16 cellular contexts compared by ENCODE assay signal in the genomic region with DNA sequence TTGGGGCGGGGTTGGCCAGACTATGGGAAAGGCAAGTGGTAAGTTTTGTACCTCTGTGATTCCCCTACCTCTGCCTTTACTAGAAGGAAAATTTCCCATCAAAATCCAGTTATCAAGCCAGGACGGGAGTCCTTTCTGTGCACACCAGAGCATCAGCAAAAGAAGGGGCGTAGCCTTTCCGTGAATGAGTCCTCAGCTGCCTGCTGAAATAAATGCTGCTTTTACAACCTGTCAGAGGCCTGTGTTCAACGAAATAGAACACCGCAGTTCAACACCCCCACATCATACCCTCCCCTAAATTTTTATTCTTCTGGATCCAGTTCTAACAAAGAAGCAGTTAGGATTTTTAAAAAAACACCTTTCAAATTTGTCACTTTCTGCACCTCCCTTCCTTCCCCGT.
A peak's percentile ranks its signal among the peaks of the same experiment; 100 is the strongest.
DNase-seq lines count a peak whose midpoint lies in the region; ATAC-seq, FAIRE-seq and TF ChIP-seq lines count a peak whose summit lies in the region.
"Had no signal": no experiment of that assay in that cellular context is flagged by ENCODE, and none has a peak within 500 bp of the region (broad histone marks: within the 10 kb centered on the region; RNA-seq: fewer than 3 reads in every experiment).

No MANE protein-coding gene starts in this region.

- intact Hi-C loops in pancreas (cut with DNase I), result no loop called here

- H3K27ac Mint-ChIP-seq in nephron progenitor cell, result peak overlapping the region; percentile 82
- no peak overlapping the region for H3K27ac Mint-ChIP-seq in type B pancreatic cell
- H3K27ac Mint-ChIP-seq: CD4-positive, CD25-positive, alpha-beta regulatory T cell had no signal

- H3K27me3 ChIP-seq in ectodermal cell (ENCODE audit: control insufficient read depth, insufficient read depth, low read length, poor library complexity, severe bottlenecking) (no peaks in the 10 kb centered on the region), pancreas (no peaks in the 10 kb centered on the region)
- H3K27me3 ChIP-seq: SJSA1 had no signal

- H3K27ac ChIP-seq in ectodermal cell (ENCODE audit: insufficient read depth, low read depth, low read length, poor library complexity, severe bottlenecking), result peak overlapping the region; percentile 70
- H3K27ac ChIP-seq in pancreas, result no peak overlapping the region
- H3K27ac ChIP-seq: KMS-11, SJSA1 had no signal

- H3K36me3 Mint-ChIP-seq in nephron progenitor cell (ENCODE audit: low read depth), result peaks cover 16% of the 10 kb centered on the region
- peaks cover 11% of the 10 kb centered on the region for H3K36me3 Mint-ChIP-seq in type B pancreatic cell
- H3K36me3 Mint-ChIP-seq: CD4-positive, CD25-positive, alpha-beta regulatory T cell had no signal

- 65 to 69% methylated on average over 7 of the region's 7 CpGs for WGBS in ectodermal cell, 2 experiments
- 92 to 95% methylated on average over 7 of the region's 7 CpGs for WGBS in pancreas, 2 donors

- no peak for FAIRE-seq in pancreas (lab: Jason Lieb, UNC)
- FAIRE-seq: HepG2 had no signal

- no peak for ATAC-seq in GM18907 (IDR thresholded peaks at IDR 0.05; ENCODE audit: unreplicated experiment)
- ATAC-seq in pancreas, result no peak
- ATAC-seq: HepG2 had no signal

- peaks cover 60% of the 10 kb centered on the region for H3K4me1 Mint-ChIP-seq in nephron progenitor cell
- peaks cover 42% of the 10 kb centered on the region for H3K4me1 Mint-ChIP-seq in type B pancreatic cell (ENCODE audit: unreplicated experiment)

- H3K9me3 ChIP-seq in ectodermal cell (ENCODE audit: control insufficient read depth, low read length) (no peaks in the 10 kb centered on the region), pancreas (no peaks in the 10 kb centered on the region)
- H3K9me3 ChIP-seq: HAP-1, SJSA1 had no signal

- no peaks in the 10 kb centered on the region for H3K9me3 Mint-ChIP-seq in nephron progenitor cell
- H3K9me3 Mint-ChIP-seq in type B pancreatic cell, result peaks cover 5% of the 10 kb centered on the region

- no peak overlapping the region for H3K4me3 ChIP-seq in ectodermal cell (ENCODE audit: insufficient read depth, low read depth, low read length)
- H3K4me3 ChIP-seq in pancreas, result no peak overlapping the region
- H3K4me3 ChIP-seq: HAP-1, SJSA1 had no signal

- H3K36me3 ChIP-seq in ectodermal cell (ENCODE audit: control insufficient read depth, insufficient read depth, low read length), result no peaks in the 10 kb centered on the region
- no peaks in the 10 kb centered on the region for H3K36me3 ChIP-seq in pancreas
- H3K36me3 ChIP-seq: HAP-1, SJSA1 had no signal

- H3K27me3 Mint-ChIP-seq in nephron progenitor cell (ENCODE audit: low read depth, poor library complexity) (peaks cover 7% of the 10 kb centered on the region), type B pancreatic cell (peaks cover 4% of the 10 kb centered on the region)
- H3K27me3 Mint-ChIP-seq: CD4-positive, CD25-positive, alpha-beta regulatory T cell had no signal

- H3K4me3 Mint-ChIP-seq in nephron progenitor cell, result peak overlapping the region; percentile 51
- H3K4me3 Mint-ChIP-seq in type B pancreatic cell, result peak overlapping the region; percentile 21
- H3K4me3 Mint-ChIP-seq: CD4-positive, CD25-positive, alpha-beta regulatory T cell had no signal

- H3K4me1 ChIP-seq in ectodermal cell (ENCODE audit: control insufficient read depth, insufficient read depth, low read length) (peaks cover 31% of the 10 kb centered on the region), pancreas (peaks cover 0 to 9% (median 3%) of the 10 kb centered on the region in 3 donors)

- peak; percentile 80 for DNase-seq in NCI-H748 (lab: John Stamatoyannopoulos, UW; ENCODE audit: unreplicated experiment)
- DNase-seq in nephron progenitor cell, result no peak
- no peak for DNase-seq in type B pancreatic cell (ENCODE audit: extremely low spot score, unreplicated experiment)
- no peak for DNase-seq in NCI-H2196 treated with DMSO at 0.1 percent for 48 hours (lab: John Stamatoyannopoulos, UW; ENCODE audit: unreplicated experiment)
- no peak for DNase-seq in NCI-H2107 (lab: John Stamatoyannopoulos, UW)
- no peak for DNase-seq in pancreas
- DNase-seq: CD4-positive, CD25-positive, alpha-beta regulatory T cell; NCI-H1048; NCI-H146; NCI-H2081 treated with DMSO at 0.1 percent for 48 hours had no signal

- TF ChIP-seq CTCF in nephron progenitor cell (IDR thresholded peaks at IDR 0.05) (no peak), type B pancreatic cell (conservative IDR thresholded peaks at IDR 0.05) (no peak), pancreas (IDR thresholded peaks at IDR 0.05) (no peak)
